1 cellular context compared by ENCODE assay signal in genomic region chr19:11813801-11814706, GRCh38.
TF ChIP-seq lines count a peak whose summit lies in the region.

Gene ZNF440 (plus strand): TSS chr19:11814273. CDS start chr19:11814448, 175 bp downstream.

TF ChIP-seq in GM12878, 131 proteins besides CTCF, POLR2A, EP300 and RAD21 (continued from another document):
- TF ChIP-seq PKNOX1 (IDR thresholded peaks at IDR 0.05), result peak; percentile 99
- no peak for TF ChIP-seq EGR1 (IDR thresholded peaks at IDR 0.05; ENCODE audit: borderline replicate concordance in 1 of 2, low read depth in 2 of 2, low read length in 2 of 2)
- TF ChIP-seq TAF1 (IDR thresholded peaks at IDR 0.05; ENCODE audit: borderline replicate concordance, low read depth, low read length), result peak; percentile 79
- no peak for TF ChIP-seq NBN (IDR thresholded peaks at IDR 0.05)
- TF ChIP-seq LARP7 (IDR thresholded peaks at IDR 0.05), result no peak
- no peak for TF ChIP-seq SMARCA5 (IDR thresholded peaks at IDR 0.05)
- TF ChIP-seq ZZZ3 (IDR thresholded peaks at IDR 0.05; ENCODE audit: control insufficient read depth, insufficient read length, low read depth), result no peak
- TF ChIP-seq IRF4 (IDR thresholded peaks at IDR 0.05; ENCODE audit: low read depth, low read length), result no peak
- TF ChIP-seq TARDBP (IDR thresholded peaks at IDR 0.05; ENCODE audit: borderline replicate concordance), result no peak
- no peak for TF ChIP-seq HDAC2 (IDR thresholded peaks at IDR 0.05)
- no peak for TF ChIP-seq STAT3 (IDR thresholded peaks at IDR 0.05; ENCODE audit: low read depth, low read length)
- TF ChIP-seq RELA (IDR thresholded peaks at IDR 0.05; ENCODE audit: borderline replicate concordance, partially characterized antibody), result no peak
- TF ChIP-seq DPF2 (IDR thresholded peaks at IDR 0.05), result peak; percentile 77; the same call in 1 of the 2 replicates
- TF ChIP-seq, protein P1, sequence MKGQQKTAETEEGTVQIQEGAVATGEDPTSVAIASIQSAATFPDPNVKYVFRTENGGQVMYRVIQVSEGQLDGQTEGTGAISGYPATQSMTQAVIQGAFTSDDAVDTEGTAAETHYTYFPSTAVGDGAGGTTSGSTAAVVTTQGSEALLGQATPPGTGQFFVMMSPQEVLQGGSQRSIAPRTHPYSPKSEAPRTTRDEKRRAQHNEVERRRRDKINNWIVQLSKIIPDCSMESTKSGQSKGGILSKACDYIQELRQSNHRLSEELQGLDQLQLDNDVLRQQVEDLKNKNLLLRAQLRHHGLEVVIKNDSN (IDR thresholded peaks at IDR 0.05; ENCODE audit: borderline replicate concordance, extremely low read length, insufficient read depth, low read depth, low read length), result no peak
- TF ChIP-seq RFX5 (IDR thresholded peaks at IDR 0.05; ENCODE audit: low read depth, low read length), result no peak; the same call in 1 of the 2 replicates
- TF ChIP-seq TCF7 (IDR thresholded peaks at IDR 0.05; ENCODE audit: borderline replicate concordance), result no peak
- no peak for TF ChIP-seq SIX5 (IDR thresholded peaks at IDR 0.05; ENCODE audit: low read depth, low read length, severe bottlenecking)
